19 cellular contexts compared by ENCODE assay signal in genomic region chr2:45774688-45775244, GRCh38.
DNase-seq lines count a peak whose midpoint lies in the region; ATAC-seq and TF ChIP-seq lines count a peak whose summit lies in the region.
"Had no signal": no experiment of that assay in that cellular context is flagged by ENCODE, and none has a peak within 500 bp of the region (broad histone marks: within the 10 kb centered on the region; RNA-seq: fewer than 3 reads in every experiment).

No MANE protein-coding gene starts in this region.

- ATAC-seq in left colon (peak; percentile 90), psoas muscle (no peak), HG02870 (IDR thresholded peaks at IDR 0.05; ENCODE audit: unreplicated experiment) (no peak)
- no peak for ATAC-seq in stimulated activated memory B cell treated with anti-CD40 and anti-IgM and Interleukin-4, amounts not matched to agents 10 μg/mL and 1 μg/mL and 100 μg/mL, for 72 hours
- ATAC-seq: Panc1 had no signal

- H3K27me3 ChIP-seq in psoas muscle (ENCODE audit: insufficient read depth in 3 of 3, low read length in 2 of 3), result no peaks in the 10 kb centered on the region

- WGBS in psoas muscle, 3 donors, result 71 to 79% (median 72%) methylated on average over 10 of the region's 10 CpGs

- intact Hi-C loops in left colon (cut with DNase I, micrococcal nuclease) (loop anchor here (5.0 kb wide), 2 partner anchors 122 to 127 kb away; partner anchors contain the start of gene PRKCE (in 1 of the 2)), psoas muscle (cut with DNase I) (loop anchor here in 1 of 2 donors (5.0 kb wide), 1 partner anchor 158 kb away; no protein-coding TSS in a partner anchor)

- TF ChIP-seq CTCF in psoas muscle (IDR thresholded peaks at IDR 0.05), result no peak

- no peak overlapping the region for H3K4me3 ChIP-seq in psoas muscle

- peaks cover 78% of the 10 kb centered on the region for H3K4me1 Mint-ChIP-seq in stimulated activated memory B cell treated with anti-CD40 and anti-IgM and Interleukin-4, amounts not matched to agents 10 μg/mL and 1 μg/mL and 100 μg/mL, for 72 hours

- no peak overlapping the region for H3K4me3 Mint-ChIP-seq in stimulated activated memory B cell treated with anti-CD40 and anti-IgM and Interleukin-4, amounts not matched to agents 10 μg/mL and 1 μg/mL and 100 μg/mL, for 72 hours

- H3K9me3 Mint-ChIP-seq in stimulated activated memory B cell treated with anti-CD40 and anti-IgM and Interleukin-4, amounts not matched to agents 10 μg/mL and 1 μg/mL and 100 μg/mL, for 72 hours, result no peaks in the 10 kb centered on the region

- no peaks in the 10 kb centered on the region for H3K36me3 ChIP-seq in psoas muscle (ENCODE audit: insufficient read depth in 1 of 2, low read depth in 1 of 2)

- peak; percentile 10 for DNase-seq in NCI-H1436 (lab: John Stamatoyannopoulos, UW)
- no peak for DNase-seq in NCI-H1436 treated with DMSO at 0.1 percent for 48 hours (lab: John Stamatoyannopoulos, UW)
- peak; percentile 29 for DNase-seq in LoVo (ENCODE audit: low spot score)
- peak in 1 of 2 donors; percentile 34 for DNase-seq in left colon
- DNase-seq in psoas muscle, result no peak
- DNase-seq in NCI-H2171 treated with DMSO at 0.1 percent for 48 hours (lab: John Stamatoyannopoulos, UW), result no peak
- DNase-seq: C1 segment of cervical spinal cord, COR-L47, DMS53, GOT3, KBM-7, NCI-H1092, NCI-H510A, SIG-M5 had no signal

- no peak overlapping the region for H3K27ac ChIP-seq in psoas muscle
- H3K27ac ChIP-seq: 22Rv1, HL-60 had no signal

- H3K9me3 ChIP-seq in psoas muscle, result no peaks in the 10 kb centered on the region

- H3K36me3 Mint-ChIP-seq in stimulated activated memory B cell treated with anti-CD40 and anti-IgM and Interleukin-4, amounts not matched to agents 10 μg/mL and 1 μg/mL and 100 μg/mL, for 72 hours, result no peaks in the 10 kb centered on the region

- H3K27ac Mint-ChIP-seq in stimulated activated memory B cell treated with anti-CD40 and anti-IgM and Interleukin-4, amounts not matched to agents 10 μg/mL and 1 μg/mL and 100 μg/mL, for 72 hours, result peak overlapping the region; percentile 13

- peaks cover 14% of the 10 kb centered on the region for H3K4me1 ChIP-seq in psoas muscle

- no peaks in the 10 kb centered on the region for H3K27me3 Mint-ChIP-seq in stimulated activated memory B cell treated with anti-CD40 and anti-IgM and Interleukin-4, amounts not matched to agents 10 μg/mL and 1 μg/mL and 100 μg/mL, for 72 hours

Comparison
In these comparisons a context has a peak if more than half of its experiments do, and no peak if none do; other contexts are left out.
1. DNase-seq: peak in NCI-H1436 (single experiment) and LoVo (single experiment); none in NCI-H1436 treated with DMSO at 0.1 percent for 48 hours (single experiment), psoas muscle (0 of 2) and NCI-H2171 treated with DMSO at 0.1 percent for 48 hours (single experiment).